Comparison of ENCODE assay signal across 18 cellular contexts in genomic region chr12:42997032-42997431, GRCh38.
DNase-seq lines count a peak whose midpoint lies in the region; ATAC-seq and TF ChIP-seq lines count a peak whose summit lies in the region.
"Had no signal": no experiment of that assay in that cellular context is flagged by ENCODE, and none has a peak within 500 bp of the region (broad histone marks: within the 10 kb centered on the region; RNA-seq: fewer than 3 reads in every experiment).

No MANE protein-coding gene starts in this region.

- H4K91ac ChIP-seq in H9 (ENCODE audit: insufficient read length, low read depth, low read length), result no peak overlapping the region

- H3K4me2 ChIP-seq in H9 (ENCODE audit: insufficient read depth, insufficient read length, low read length), result no peak overlapping the region
- H3K4me2 ChIP-seq: BLaER1 treated with 17β-estradiol and CSF1 and Interleukin-3, amounts not matched to agents 10 nM and 100 nM had no signal

- no peak overlapping the region for H3T11ph ChIP-seq in H9 (ENCODE audit: low read length)

- no peak overlapping the region for H4K8ac ChIP-seq in H9 (replicated peaks; ENCODE audit: insufficient read length, low read depth, low read length)

- H3K18ac ChIP-seq in H9 (ENCODE audit: insufficient read length, low read depth, low read length), result no peak overlapping the region

- no peak overlapping the region for H3K14ac ChIP-seq in H9 (ENCODE audit: insufficient read depth, low read length)

- H3K4ac ChIP-seq in H9 (ENCODE audit: low read depth, low read length), result no peak overlapping the region

- H3K9me3 Mint-ChIP-seq in H9, result no peaks in the 10 kb centered on the region

- no peaks in the 10 kb centered on the region for H3K27me3 ChIP-seq in body of pancreas
- H3K27me3 ChIP-seq in H9 (ENCODE audit: insufficient read depth, low read length), result no peaks in the 10 kb centered on the region
- H3K27me3 ChIP-seq: BLaER1 treated with 17β-estradiol and CSF1 and Interleukin-3, amounts not matched to agents 10 nM and 100 nM had no signal

- H2BK20ac ChIP-seq in H9 (ENCODE audit: low read depth, low read length, poor library complexity, severe bottlenecking), result no peak overlapping the region

- no peak overlapping the region for H2BK5ac ChIP-seq in H9 (ENCODE audit: insufficient read length, low read length)

- TF ChIP-seq POLR2A in body of pancreas (IDR thresholded peaks at IDR 0.05), result no peak

- no peak overlapping the region for H4K5ac ChIP-seq in H9 (ENCODE audit: insufficient read length, low read depth, low read length)

- 14% methylated on average over 2 of the region's 2 CpGs for WGBS in body of pancreas, 2 donors
- 100% methylated on average over 1 of the region's 2 CpGs for WGBS in H9 (ENCODE audit: extremely low coverage, insufficient read length, low lambda C conversion rate)

- peaks cover 3% of the 10 kb centered on the region; the same call in 1 of the 2 replicates for H3K27me3 Mint-ChIP-seq in H9 (ENCODE audit: low read depth)

- no peaks in the 10 kb centered on the region for H3K4me1 ChIP-seq in body of pancreas
- H3K4me1 ChIP-seq in H9 (ENCODE audit: insufficient read depth, low read length), result no peaks in the 10 kb centered on the region
- H3K4me1 ChIP-seq: BLaER1 treated with 17β-estradiol and CSF1 and Interleukin-3, amounts not matched to agents 10 nM and 100 nM had no signal

- no peaks in the 10 kb centered on the region for H3K79me2 ChIP-seq in H9 (ENCODE audit: insufficient read depth, low read length)

- H3K36me3 ChIP-seq in body of pancreas (replicated peaks in 1 of 2; ENCODE audit: insufficient read depth in 1 of 2, low read depth in 2 of 2), result no peaks in the 10 kb centered on the region
- H3K36me3 ChIP-seq: BLaER1 treated with 17β-estradiol and CSF1 and Interleukin-3, amounts not matched to agents 10 nM and 100 nM; HAP-1 had no signal

- H3K4me3 Mint-ChIP-seq in H9, result no peak overlapping the region
- H3K4me3 Mint-ChIP-seq: B cell; CD8-positive, alpha-beta T cell had no signal

- no peak overlapping the region for H3K23ac ChIP-seq in H9 (ENCODE audit: insufficient read length, low read depth, low read length)

- H3K4me3 ChIP-seq in body of pancreas, result no peak overlapping the region
- H3K4me3 ChIP-seq: BLaER1 treated with 17β-estradiol and CSF1 and Interleukin-3, amounts not matched to agents 10 nM and 100 nM; HAP-1 had no signal

- intact Hi-C loops in body of pancreas (cut with DNase I), result no loop called here

- H2BK15ac ChIP-seq in H9 (ENCODE audit: low read depth, low read length), result no peak overlapping the region

- H3K56ac ChIP-seq in H9 (ENCODE audit: insufficient read length, low read depth, low read length), result no peak overlapping the region

- H3K27ac Mint-ChIP-seq in H9, result no peak overlapping the region
- H3K27ac Mint-ChIP-seq: B cell; CD8-positive, alpha-beta T cell had no signal

- ATAC-seq in body of pancreas, result no peak
- ATAC-seq: CD8-positive, alpha-beta T cell had no signal

- H4K20me1 ChIP-seq in H9 (ENCODE audit: control insufficient read depth, insufficient read depth, insufficient read length), result no peaks in the 10 kb centered on the region
- H4K20me1 ChIP-seq: BLaER1 treated with 17β-estradiol and CSF1 and Interleukin-3, amounts not matched to agents 10 nM and 100 nM had no signal

- H2AFZ ChIP-seq in H9 (ENCODE audit: low read length), result no peak overlapping the region

- H3K4me1 Mint-ChIP-seq in H9, result peaks cover 6% of the 10 kb centered on the region in 2 experiments
- H3K4me1 Mint-ChIP-seq: B cell had no signal

- H2AK5ac ChIP-seq in H9 (ENCODE audit: insufficient read length, low read length), result no peak overlapping the region

- peak; percentile 47 for DNase-seq in NCI-H1105 treated with DMSO at 0.1 percent for 48 hours (lab: John Stamatoyannopoulos, UW)
- no peak for DNase-seq in NCI-H1105 (lab: John Stamatoyannopoulos, UW)
- peak; percentile 13 for DNase-seq in NCI-H774 (lab: John Stamatoyannopoulos, UW)
- DNase-seq in fibroblast of gingiva (ENCODE audit: low read depth), result peak; percentile 19
- DNase-seq in mesenteric fat pad (ENCODE audit: low spot score), result no peak
- no peak for DNase-seq in body of pancreas
- DNase-seq in H9, result no peak
- DNase-seq in stimulated activated CD4-positive, alpha-beta T cell treated with anti-CD3 and anti-CD28 coated beads, Interleukin-4, amount 100 ng/mL, for 24 hours, result no peak
- DNase-seq: 8988T; Calu3; CD8-positive, alpha-beta T cell; DMS79 treated with DMSO at 0.1 percent for 48 hours; GF-D8; IMR-90 had no signal

- H3K9me3 ChIP-seq in body of pancreas (no peaks in the 10 kb centered on the region), H9 (ENCODE audit: control insufficient read depth, low read depth, low read length) (no peaks in the 10 kb centered on the region)
- H3K9me3 ChIP-seq: BLaER1 treated with 17β-estradiol and CSF1 and Interleukin-3, amounts not matched to agents 10 nM and 100 nM; HAP-1 had no signal

- H2BK120ac ChIP-seq in H9 (ENCODE audit: low read depth, low read length, poor library complexity, severe bottlenecking), result no peak overlapping the region

- H3K23me2 ChIP-seq in H9 (ENCODE audit: insufficient read length, low read depth, low read length, poor library complexity, severe bottlenecking), result no peaks in the 10 kb centered on the region

- TF ChIP-seq CTCF in body of pancreas (IDR thresholded peaks at IDR 0.05) (no peak), H9 (conservative IDR thresholded peaks at IDR 0.05) (no peak)

- H2BK12ac ChIP-seq in H9 (ENCODE audit: insufficient read length, low read depth, low read length), result no peak overlapping the region

- no peaks in the 10 kb centered on the region for H3K36me3 Mint-ChIP-seq in H9 (ENCODE audit: insufficient read depth in 1 of 3, low read depth in 3 of 3)
- H3K36me3 Mint-ChIP-seq: CD8-positive, alpha-beta T cell had no signal

- no peak overlapping the region for H3K9ac ChIP-seq in H9 (ENCODE audit: extremely low read depth, insufficient read length, low read length)
- H3K9ac ChIP-seq: BLaER1 treated with 17β-estradiol and CSF1 and Interleukin-3, amounts not matched to agents 10 nM and 100 nM had no signal

- no peaks in the 10 kb centered on the region for H3K79me1 ChIP-seq in H9 (ENCODE audit: insufficient read depth, low read depth, low read length, poor library complexity, severe bottlenecking)

- H3K27ac ChIP-seq in body of pancreas, result no peak overlapping the region
- H3K27ac ChIP-seq in H9 (ENCODE audit: insufficient read length, low read depth, low read length), result no peak overlapping the region
- H3K27ac ChIP-seq: BLaER1 treated with 17β-estradiol and CSF1 and Interleukin-3, amounts not matched to agents 10 nM and 100 nM; HL-60 had no signal

Comparison
In these comparisons a context has a peak if more than half of its experiments do, and no peak if none do; other contexts are left out.
1. DNase-seq: peak in NCI-H1105 treated with DMSO at 0.1 percent for 48 hours (single experiment), NCI-H774 (single experiment) and fibroblast of gingiva (single experiment); none in NCI-H1105 (single experiment), mesenteric fat pad (single experiment), body of pancreas (0 of 4), H9 (single experiment) and stimulated activated CD4-positive, alpha-beta T cell treated with anti-CD3 and anti-CD28 coated beads, Interleukin-4, amount 100 ng/mL, for 24 hours (single experiment).